ENCODE assay signal across 12 cellular contexts in the genomic region with DNA sequence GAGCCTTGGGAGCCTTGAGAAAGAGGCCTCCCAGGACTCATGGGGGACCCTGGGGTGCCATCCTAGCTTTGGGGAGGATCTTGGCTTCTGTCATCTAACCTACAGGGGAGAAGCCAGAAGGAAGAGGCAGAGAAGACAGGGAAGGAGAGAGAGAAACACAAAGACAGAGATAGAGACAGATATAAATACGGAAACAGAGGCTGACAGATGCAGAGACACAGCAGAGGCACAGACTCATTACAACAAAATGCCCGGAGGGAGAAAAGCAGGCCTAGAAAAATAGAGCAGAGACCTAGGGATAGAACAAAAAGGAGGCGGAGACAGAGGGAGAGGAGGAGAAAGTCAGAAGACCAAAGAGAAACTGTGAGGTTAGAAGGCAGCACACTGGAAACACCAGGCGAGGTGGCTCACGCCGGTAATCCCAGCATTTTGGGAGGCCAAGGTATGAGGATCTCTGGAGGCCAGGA. TPM values are rescaled to one million over a fixed set of nuclear protein-coding genes. Genes with fewer than 3 reads are reported as not detected.
A peak's percentile ranks its signal among the peaks of the same experiment; 100 is the strongest.
DNase-seq lines count a peak whose midpoint lies in the region; ATAC-seq, FAIRE-seq and TF ChIP-seq lines count a peak whose summit lies in the region.
"Had no signal": no experiment of that assay in that cellular context is flagged by ENCODE, and none has a peak within 500 bp of the region (broad histone marks: within the 10 kb centered on the region; RNA-seq: fewer than 3 reads in every experiment).

No MANE protein-coding gene starts in this region.

- H3K36me3 ChIP-seq in liver (ENCODE audit: control insufficient read depth in 4 of 4, insufficient read depth in 3 of 4, low read depth in 1 of 4, low read length in 3 of 4): no peaks in the 10 kb centered on the region
- no peaks in the 10 kb centered on the region for H3K36me3 ChIP-seq in HepG2 (replicated peaks in 1 of 2; ENCODE audit: control insufficient read depth in 1 of 2, insufficient read depth in 2 of 2, low read length in 2 of 2)
- no peaks in the 10 kb centered on the region for H3K36me3 ChIP-seq in endothelial cell of umbilical vein (ENCODE audit: control insufficient read depth in 2 of 2, extremely low read depth in 1 of 2, insufficient read depth in 2 of 2, low read length in 2 of 2)
- H3K36me3 ChIP-seq in vagina: no peaks in the 10 kb centered on the region

- H3K4me3 Mint-ChIP-seq in nephron progenitor cell: no peak overlapping the region

- peaks cover 65% of the 10 kb centered on the region for H3K4me1 Mint-ChIP-seq in nephron progenitor cell

- H3K27me3 ChIP-seq in liver (ENCODE audit: control insufficient read depth in 4 of 4, insufficient read depth in 4 of 4, low read length in 3 of 4) (peaks cover 0 to 4% (median 2%) of the 10 kb centered on the region in 4 donors), HepG2 (ENCODE audit: control insufficient read depth in 1 of 2, insufficient read depth in 2 of 2, low read length in 2 of 2) (peaks cover 4 to 77% of the 10 kb centered on the region in 2 experiments; a peak in 4 of 5 replicates), endothelial cell of umbilical vein (ENCODE audit: control insufficient read depth in 2 of 2, insufficient read depth in 2 of 2, low read length in 2 of 2) (no peaks in the 10 kb centered on the region), vagina (no peaks in the 10 kb centered on the region)

- no peak for FAIRE-seq in HepG2 (lab: Jason Lieb, UNC)
- peak; percentile 38 for FAIRE-seq in endothelial cell of umbilical vein (lab: Jason Lieb, UNC)
- FAIRE-seq: colon had no signal

- CTCF ChIA-PET in HepG2 (lab: Yijun Ruan, JAX; ENCODE audit: low intra/inter-chr PET ratio, low total read pairs) (no interaction called here), endothelial cell of umbilical vein (lab: Charles Lee) (interaction anchor here (1.2 to 8.0 kb wide), 5 partner anchors 14 to 169 kb away, joined by 3 to 312 read pairs (median 3); a partner anchor contains a TSS)

- ATAC-seq in HepG2 (no peak), GM18511 (IDR thresholded peaks at IDR 0.05; ENCODE audit: unreplicated experiment) (no peak)

- intact Hi-C loops in HepG2 (cut with micrococcal nuclease; ENCODE audit: unreplicated experiment): no loop called here
- intact Hi-C loops in endothelial cell of umbilical vein (cut with micrococcal nuclease): loop anchor here (10.0 kb wide), 1 partner anchor 391 kb away; a partner anchor contains a TSS
- intact Hi-C loops in vagina (cut with DNase I): no loop called here

- TF ChIP-seq CTCF in liver (IDR thresholded peaks at IDR 0.05; ENCODE audit: low read depth, low read length, missing input control) (no peak), HepG2 (CRISPR knock-in tag; IDR thresholded peaks at IDR 0.05) (no peak), endothelial cell of umbilical vein (IDR thresholded peaks at IDR 0.05; ENCODE audit: extremely low read depth in 1 of 2, insufficient read depth in 1 of 2, low read depth in 1 of 2, low read length in 2 of 2) (no peak), nephron progenitor cell (IDR thresholded peaks at IDR 0.05) (no peak), vagina (IDR thresholded peaks at IDR 0.05) (no peak)

- H3K27ac Mint-ChIP-seq in nephron progenitor cell: peak overlapping the region; percentile 38

- TF ChIP-seq RAD21 in liver (IDR thresholded peaks at IDR 0.05): no peak
- no peak for TF ChIP-seq RAD21 in HepG2 (CRISPR knock-in tag; IDR thresholded peaks at IDR 0.05)

- no peaks in the 10 kb centered on the region for H3K36me3 Mint-ChIP-seq in nephron progenitor cell (ENCODE audit: low read depth)

- H3K9me3 Mint-ChIP-seq in nephron progenitor cell: no peaks in the 10 kb centered on the region

- H3K79me2 ChIP-seq in HepG2 (ENCODE audit: insufficient read depth, low read length) (no peaks in the 10 kb centered on the region), endothelial cell of umbilical vein (ENCODE audit: control insufficient read depth, insufficient read depth, low read length) (peaks cover 66% of the 10 kb centered on the region)

- TF ChIP-seq POLR2A in HepG2 (IDR thresholded peaks at IDR 0.05; ENCODE audit: insufficient read depth in 1 of 2, low read depth in 2 of 2, low read length in 2 of 2) (no peak), endothelial cell of umbilical vein (IDR thresholded peaks at IDR 0.05; ENCODE audit: low read depth, low read length) (no peak), vagina (IDR thresholded peaks at IDR 0.05) (no peak)

- no peak overlapping the region for H3K4me2 ChIP-seq in HepG2 (ENCODE audit: low read depth, low read length)
- H3K4me2 ChIP-seq in endothelial cell of umbilical vein (ENCODE audit: insufficient read depth, low read length): peak overlapping the region; percentile 96

- BruUV-seq in HepG2 (replicated peaks; lab: Mats Ljungman, UMichigan) (no TSS peak), endothelial cell of umbilical vein (replicated peaks; lab: Mats Ljungman, UMichigan) (no TSS peak)

- peak overlapping the region; percentile 22 to 75 for H3K27ac ChIP-seq in liver (ENCODE audit: low read depth in 1 of 2, low read length in 2 of 2)
- no peak overlapping the region for H3K27ac ChIP-seq in HepG2 (ENCODE audit: extremely low read length, insufficient read depth, low read length)
- H3K27ac ChIP-seq in endothelial cell of umbilical vein (ENCODE audit: insufficient read depth, low read depth, low read length): peak overlapping the region; percentile 95
- peak overlapping the region; percentile 89 for H3K27ac ChIP-seq in vagina

- H3K4me1 ChIP-seq in liver (ENCODE audit: control insufficient read depth in 4 of 4, insufficient read depth in 4 of 4, low read length in 3 of 4) (peaks cover 0 to 29% (median 9%) of the 10 kb centered on the region in 4 donors), HepG2 (ENCODE audit: insufficient read depth, low read length) (peaks cover 28% of the 10 kb centered on the region), endothelial cell of umbilical vein (ENCODE audit: control insufficient read depth, extremely low read depth, insufficient read depth, low read length) (peaks cover 58% of the 10 kb centered on the region), vagina (peaks cover 50% of the 10 kb centered on the region)

- POLR2A ChIA-PET in HepG2 (lab: Yijun Ruan, JAX): no interaction called here
- POLR2A ChIA-PET in endothelial cell of umbilical vein (lab: Charles Lee): no interaction called here

- H2AFZ ChIP-seq in HepG2 (ENCODE audit: low read length) (no peak overlapping the region), endothelial cell of umbilical vein (ENCODE audit: low read depth, low read length) (no peak overlapping the region)

- no peaks in the 10 kb centered on the region for H3K9me1 ChIP-seq in endothelial cell of umbilical vein (replicated peaks; ENCODE audit: control insufficient read depth, extremely low read depth, insufficient read depth, low read length)

- H3K9ac ChIP-seq in liver (ENCODE audit: low read depth in 1 of 2, low read length in 2 of 2) (no peak overlapping the region), HepG2 (ENCODE audit: insufficient read depth, low read depth, low read length) (no peak overlapping the region), endothelial cell of umbilical vein (replicated peaks; ENCODE audit: extremely low read depth, insufficient read depth, low read length) (peak overlapping the region; percentile 84)

- TF ChIP-seq EP300 in HepG2 (IDR thresholded peaks at IDR 0.05; ENCODE audit: low read depth in 2 of 2, low read length in 2 of 2) (no peak), HepG2 (CRISPR knock-in tag; IDR thresholded peaks at IDR 0.05; ENCODE audit: borderline replicate concordance) (no peak)

- dilution Hi-C loops in endothelial cell of umbilical vein (cut with MboI; ENCODE audit: extremely low pct_ligation_motif_present, low sequenced_read_pairs): no loop called here

- in situ Hi-C loops in HepG2 (cut with HindIII; ENCODE audit: extremely low pct_ligation_motif_present, low pct_unique_long_range_greater_than_20kb): no loop called here

- H4K20me1 ChIP-seq in HepG2 (ENCODE audit: insufficient read depth, low read length) (no peaks in the 10 kb centered on the region), endothelial cell of umbilical vein (replicated peaks; ENCODE audit: control insufficient read depth, extremely low read depth, insufficient read depth, low read length) (no peaks in the 10 kb centered on the region)

- no peaks in the 10 kb centered on the region for H3K9me3 ChIP-seq in liver (ENCODE audit: control insufficient read depth in 4 of 4, low read length in 3 of 4)
- no peaks in the 10 kb centered on the region for H3K9me3 ChIP-seq in HepG2 (ENCODE audit: low read length)
- H3K9me3 ChIP-seq in endothelial cell of umbilical vein (replicated peaks; ENCODE audit: control insufficient read depth, insufficient read depth, low read length): no peaks in the 10 kb centered on the region
- no peaks in the 10 kb centered on the region for H3K9me3 ChIP-seq in vagina

- peaks cover 36% of the 10 kb centered on the region for H3K27me3 Mint-ChIP-seq in nephron progenitor cell (ENCODE audit: low read depth, poor library complexity)

- H3K4me3 ChIP-seq in liver (ENCODE audit: low read depth in 1 of 3, low read length in 3 of 3) (no peak overlapping the region), HepG2 (replicated peaks in 1 of 3; ENCODE audit: insufficient read depth in 1 of 3, low read depth in 2 of 3, low read length in 3 of 3) (no peak overlapping the region), endothelial cell of umbilical vein (replicated peaks in 1 of 3; ENCODE audit: insufficient read depth in 1 of 3, low read depth in 1 of 3, low read length in 3 of 3) (peak overlapping the region; percentile 85 to 92 (median 90)), vagina (peak overlapping the region in 1 of 2 donors; percentile 44)

- DNase-seq in HepG2 (ENCODE audit: low spot score) (no peak), endothelial cell of umbilical vein (ENCODE audit: low read depth, low spot score) (no peak), nephron progenitor cell (no peak), vagina (ENCODE audit: extremely low spot score in 2 of 2) (no peak), glomerular visceral epithelial cell (ENCODE audit: extremely low spot score) (no peak), Ammon's horn (ENCODE audit: low spot score) (no peak)
- DNase-seq: activated CD8-positive, alpha-beta memory T cell treated with anti-CD3 and anti-CD28 coated beads, Interleukin-2, amount 50 U/mL, for 48 hours; NCI-H524 had no signal

- 81% methylated on average over 6 of the region's 6 CpGs for WGBS in liver
- WGBS in HepG2 (ENCODE audit: low lambda C conversion rate): 43% methylated on average over 6 of the region's 6 CpGs

RNA-seq across cellular contexts. Expression of a gene that starts 1.9 kb away (rescaled TPM):
- total RNA-seq in liver: 1 to 10 TPM; 2.1 to 4.4 TPM
- 1 to 10 TPM; 3.0 to 3.2 TPM for polyA plus RNA-seq in liver
- total RNA-seq in HepG2 (2016; rRNA removed; fragmentation: Illumina TruSeq; extraction: Trizol): 0.06 and 0.27 TPM in 2 replicates
- not detected in 2 replicates for total RNA-seq in HepG2 (2016; cell fraction: cytosol; rRNA removed; fragmentation: Illumina TruSeq; extraction: Trizol; ENCODE audit: low read depth)
- 0.09 TPM in 1 of 2 replicates, not detected in the other for total RNA-seq in HepG2 (2016; cell fraction: insoluble cytoplasmic fraction; rRNA removed; fragmentation: Illumina TruSeq; extraction: Trizol)
- total RNA-seq in HepG2 (2016; cell fraction: membrane; rRNA removed; fragmentation: Illumina TruSeq; extraction: Trizol): 0.07 TPM in 1 of 2 replicates, not detected in the other
- not detected in 2 replicates for total RNA-seq in HepG2 (2016; cell fraction: nucleus; rRNA removed; fragmentation: Illumina TruSeq; extraction: Trizol)
- polyA plus RNA-seq in HepG2 (2011; rRNA removed): 0.39 and 0.41 TPM in 2 replicates
- polyA plus RNA-seq in HepG2 (2011; cell fraction: cytosol; rRNA removed): 0.12 and 0.20 TPM in 2 replicates
- 1.7 and 2.6 TPM in 2 replicates for polyA plus RNA-seq in HepG2 (2011; cell fraction: nucleus; rRNA removed)
- polyA plus RNA-seq in HepG2 (2012): 0.03 and 0.21 TPM in 2 replicates
- polyA plus RNA-seq in HepG2 (2016; cell fraction: cytosol; fragmentation: Illumina TruSeq; extraction: Trizol; ENCODE audit: low read depth): 0.10 TPM in 1 of 2 replicates, not detected in the other
- polyA plus RNA-seq in HepG2 (2016; cell fraction: insoluble cytoplasmic fraction; fragmentation: Illumina TruSeq; extraction: Trizol; ENCODE audit: low read depth): not detected in 2 replicates
- polyA plus RNA-seq in HepG2 (2016; cell fraction: membrane; fragmentation: Illumina TruSeq; extraction: Trizol; ENCODE audit: low read depth): 0.06 and 0.17 TPM in 2 replicates
- 0.79 and 1.1 TPM in 2 replicates for polyA plus RNA-seq in HepG2 (2016; cell fraction: nucleus; fragmentation: Illumina TruSeq; extraction: Trizol; ENCODE audit: insufficient read depth, low read depth)
- polyA minus RNA-seq in HepG2 (2011; rRNA and poly(A)+ RNA removed; ENCODE audit: low replicate concordance): 0.20 and 0.98 TPM in 2 replicates
- polyA minus RNA-seq in HepG2 (2011; cell fraction: cytosol; rRNA and poly(A)+ RNA removed): not detected in 2 replicates
- polyA minus RNA-seq in HepG2 (2011; cell fraction: nucleus; rRNA and poly(A)+ RNA removed): 0.13 and 0.50 TPM in 2 replicates
- total RNA-seq in endothelial cell of umbilical vein: 88.7 and 90.7 TPM in 2 replicates
- polyA plus RNA-seq in endothelial cell of umbilical vein: 101 and 106 TPM in 2 replicates
- 63.4 and 71.9 TPM in 2 replicates for polyA plus RNA-seq in endothelial cell of umbilical vein (2011; cell fraction: cytosol; rRNA removed)
- polyA plus RNA-seq in endothelial cell of umbilical vein (2011; cell fraction: nucleus; rRNA removed): 345 and 371 TPM in 2 replicates
- 59.2 and 68.7 TPM in 2 replicates for polyA plus RNA-seq in endothelial cell of umbilical vein (2012)
- 61.8 and 69.8 TPM in 2 replicates for polyA minus RNA-seq in endothelial cell of umbilical vein
- polyA minus RNA-seq in endothelial cell of umbilical vein (2011; cell fraction: cytosol; rRNA and poly(A)+ RNA removed): 0.31 TPM
- 62.5 and 69.6 TPM in 2 replicates for polyA minus RNA-seq in endothelial cell of umbilical vein (2011; cell fraction: nucleus; rRNA and poly(A)+ RNA removed)
- 11.5 TPM for total RNA-seq in vagina

RNA-seq across cellular contexts. Expression of a gene that starts 25.0 kb away (rescaled TPM):
- total RNA-seq in liver (not detected), HepG2 (2016; rRNA removed; fragmentation: Illumina TruSeq; extraction: Trizol) (not detected in 2 replicates), endothelial cell of umbilical vein (0.66 and 1.2 TPM in 2 replicates), vagina (not detected)
- polyA plus RNA-seq in liver (under 1 TPM in 1 of 2 donors, not detected in 1; 0.10 TPM), HepG2 (2011; rRNA removed) (not detected in 2 replicates), endothelial cell of umbilical vein (0.33 and 0.35 TPM in 2 replicates)
- total RNA-seq in HepG2 (2016; cell fraction: cytosol; rRNA removed; fragmentation: Illumina TruSeq; extraction: Trizol; ENCODE audit: low read depth): not detected in 2 replicates
- not detected in 2 replicates for total RNA-seq in HepG2 (2016; cell fraction: insoluble cytoplasmic fraction; rRNA removed; fragmentation: Illumina TruSeq; extraction: Trizol)
- not detected in 2 replicates for total RNA-seq in HepG2 (2016; cell fraction: membrane; rRNA removed; fragmentation: Illumina TruSeq; extraction: Trizol)
- not detected in 2 replicates for total RNA-seq in HepG2 (2016; cell fraction: nucleus; rRNA removed; fragmentation: Illumina TruSeq; extraction: Trizol)
- polyA plus RNA-seq in HepG2 (2011; cell fraction: cytosol; rRNA removed): not detected in 2 replicates
- polyA plus RNA-seq in HepG2 (2011; cell fraction: nucleus; rRNA removed): not detected in 2 replicates
- polyA plus RNA-seq in HepG2 (2012): not detected in 2 replicates
- not detected in 2 replicates for polyA plus RNA-seq in HepG2 (2016; cell fraction: cytosol; fragmentation: Illumina TruSeq; extraction: Trizol; ENCODE audit: low read depth)
- polyA plus RNA-seq in HepG2 (2016; cell fraction: insoluble cytoplasmic fraction; fragmentation: Illumina TruSeq; extraction: Trizol; ENCODE audit: low read depth): not detected in 2 replicates
- not detected in 2 replicates for polyA plus RNA-seq in HepG2 (2016; cell fraction: membrane; fragmentation: Illumina TruSeq; extraction: Trizol; ENCODE audit: low read depth)
- polyA plus RNA-seq in HepG2 (2016; cell fraction: nucleus; fragmentation: Illumina TruSeq; extraction: Trizol; ENCODE audit: insufficient read depth, low read depth): not detected in 2 replicates
- polyA minus RNA-seq in HepG2 (2011; rRNA and poly(A)+ RNA removed; ENCODE audit: low replicate concordance): not detected in 2 replicates
- polyA minus RNA-seq in HepG2 (2011; cell fraction: cytosol; rRNA and poly(A)+ RNA removed): not detected in 2 replicates
- not detected in 2 replicates for polyA minus RNA-seq in HepG2 (2011; cell fraction: nucleus; rRNA and poly(A)+ RNA removed)
- polyA plus RNA-seq in endothelial cell of umbilical vein (2011; cell fraction: cytosol; rRNA removed): 0.06 and 0.13 TPM in 2 replicates
- polyA plus RNA-seq in endothelial cell of umbilical vein (2011; cell fraction: nucleus; rRNA removed): 2.0 and 2.6 TPM in 2 replicates
- polyA plus RNA-seq in endothelial cell of umbilical vein (2012): 0.46 and 0.51 TPM in 2 replicates
- polyA minus RNA-seq in endothelial cell of umbilical vein: 0.28 and 0.36 TPM in 2 replicates
- not detected for polyA minus RNA-seq in endothelial cell of umbilical vein (2011; cell fraction: cytosol; rRNA and poly(A)+ RNA removed)
- 0.63 TPM in 1 of 2 replicates, not detected in the other for polyA minus RNA-seq in endothelial cell of umbilical vein (2011; cell fraction: nucleus; rRNA and poly(A)+ RNA removed)
- total RNA-seq: T-helper 1 cell treated with Interleukin-12 subunit alpha and Interleukin-12 subunit beta and Interleukin-4 antibody, amounts not matched to agents 30 ng/mL and 1 ng/mL, for 36 hours had no signal

RNA-seq across cellular contexts. Expression of a gene that starts 34.8 kb away (rescaled TPM):
- under 1 TPM; 0.14 to 0.17 TPM for total RNA-seq in liver
- polyA plus RNA-seq in liver: under 1 TPM; 0.13 to 0.14 TPM
- total RNA-seq in HepG2 (2016; rRNA removed; fragmentation: Illumina TruSeq; extraction: Trizol): not detected in 2 replicates
- total RNA-seq in HepG2 (2016; cell fraction: cytosol; rRNA removed; fragmentation: Illumina TruSeq; extraction: Trizol; ENCODE audit: low read depth): not detected in 2 replicates
- not detected in 2 replicates for total RNA-seq in HepG2 (2016; cell fraction: insoluble cytoplasmic fraction; rRNA removed; fragmentation: Illumina TruSeq; extraction: Trizol)
- total RNA-seq in HepG2 (2016; cell fraction: membrane; rRNA removed; fragmentation: Illumina TruSeq; extraction: Trizol): not detected in 2 replicates
- not detected in 2 replicates for total RNA-seq in HepG2 (2016; cell fraction: nucleus; rRNA removed; fragmentation: Illumina TruSeq; extraction: Trizol)
- polyA plus RNA-seq in HepG2 (2011; rRNA removed): not detected in 2 replicates
- polyA plus RNA-seq in HepG2 (2011; cell fraction: cytosol; rRNA removed): not detected in 2 replicates
- polyA plus RNA-seq in HepG2 (2011; cell fraction: nucleus; rRNA removed): not detected in 2 replicates
- not detected in 2 replicates for polyA plus RNA-seq in HepG2 (2012)
- not detected in 2 replicates for polyA plus RNA-seq in HepG2 (2016; cell fraction: cytosol; fragmentation: Illumina TruSeq; extraction: Trizol; ENCODE audit: low read depth)
- polyA plus RNA-seq in HepG2 (2016; cell fraction: insoluble cytoplasmic fraction; fragmentation: Illumina TruSeq; extraction: Trizol; ENCODE audit: low read depth): not detected in 2 replicates
- polyA plus RNA-seq in HepG2 (2016; cell fraction: membrane; fragmentation: Illumina TruSeq; extraction: Trizol; ENCODE audit: low read depth): not detected in 2 replicates
- polyA plus RNA-seq in HepG2 (2016; cell fraction: nucleus; fragmentation: Illumina TruSeq; extraction: Trizol; ENCODE audit: insufficient read depth, low read depth): not detected in 2 replicates
- polyA minus RNA-seq in HepG2 (2011; rRNA and poly(A)+ RNA removed; ENCODE audit: low replicate concordance): 0.08 and 0.19 TPM in 2 replicates
- not detected in 2 replicates for polyA minus RNA-seq in HepG2 (2011; cell fraction: cytosol; rRNA and poly(A)+ RNA removed)
- polyA minus RNA-seq in HepG2 (2011; cell fraction: nucleus; rRNA and poly(A)+ RNA removed): not detected in 2 replicates
- not detected in 2 replicates for total RNA-seq in endothelial cell of umbilical vein
- polyA plus RNA-seq in endothelial cell of umbilical vein: 0.07 TPM in 1 of 2 replicates, not detected in the other
- 0.03 TPM in 1 of 2 replicates, not detected in the other for polyA plus RNA-seq in endothelial cell of umbilical vein (2011; cell fraction: cytosol; rRNA removed)
- 0.07 and 0.11 TPM in 2 replicates for polyA plus RNA-seq in endothelial cell of umbilical vein (2011; cell fraction: nucleus; rRNA removed)
- not detected in 2 replicates for polyA plus RNA-seq in endothelial cell of umbilical vein (2012)
- 0.34 TPM in 1 of 2 replicates, not detected in the other for polyA minus RNA-seq in endothelial cell of umbilical vein
- polyA minus RNA-seq in endothelial cell of umbilical vein (2011; cell fraction: cytosol; rRNA and poly(A)+ RNA removed): not detected
- not detected in 2 replicates for polyA minus RNA-seq in endothelial cell of umbilical vein (2011; cell fraction: nucleus; rRNA and poly(A)+ RNA removed)
- total RNA-seq in vagina: 2.9 TPM

RNA-seq across cellular contexts. Expression of a gene that starts 36.5 kb away (rescaled TPM):
- total RNA-seq in liver (not detected), HepG2 (2016; rRNA removed; fragmentation: Illumina TruSeq; extraction: Trizol) (not detected in 2 replicates), endothelial cell of umbilical vein (not detected in 2 replicates), vagina (not detected)
- polyA plus RNA-seq in liver (under 1 TPM in 1 of 2 donors, not detected in 1; 0.01 TPM), HepG2 (2011; rRNA removed) (not detected in 2 replicates), endothelial cell of umbilical vein (not detected in 2 replicates)
- not detected in 2 replicates for total RNA-seq in HepG2 (2016; cell fraction: cytosol; rRNA removed; fragmentation: Illumina TruSeq; extraction: Trizol; ENCODE audit: low read depth)
- not detected in 2 replicates for total RNA-seq in HepG2 (2016; cell fraction: insoluble cytoplasmic fraction; rRNA removed; fragmentation: Illumina TruSeq; extraction: Trizol)
- not detected in 2 replicates for total RNA-seq in HepG2 (2016; cell fraction: membrane; rRNA removed; fragmentation: Illumina TruSeq; extraction: Trizol)
- total RNA-seq in HepG2 (2016; cell fraction: nucleus; rRNA removed; fragmentation: Illumina TruSeq; extraction: Trizol): not detected in 2 replicates
- not detected in 2 replicates for polyA plus RNA-seq in HepG2 (2011; cell fraction: cytosol; rRNA removed)
- polyA plus RNA-seq in HepG2 (2011; cell fraction: nucleus; rRNA removed): not detected in 2 replicates
- not detected in 2 replicates for polyA plus RNA-seq in HepG2 (2012)
- polyA plus RNA-seq in HepG2 (2016; cell fraction: cytosol; fragmentation: Illumina TruSeq; extraction: Trizol; ENCODE audit: low read depth): not detected in 2 replicates
- not detected in 2 replicates for polyA plus RNA-seq in HepG2 (2016; cell fraction: insoluble cytoplasmic fraction; fragmentation: Illumina TruSeq; extraction: Trizol; ENCODE audit: low read depth)
- polyA plus RNA-seq in HepG2 (2016; cell fraction: membrane; fragmentation: Illumina TruSeq; extraction: Trizol; ENCODE audit: low read depth): not detected in 2 replicates
- not detected in 2 replicates for polyA plus RNA-seq in HepG2 (2016; cell fraction: nucleus; fragmentation: Illumina TruSeq; extraction: Trizol; ENCODE audit: insufficient read depth, low read depth)
- polyA minus RNA-seq in HepG2 (2011; rRNA and poly(A)+ RNA removed; ENCODE audit: low replicate concordance): not detected in 2 replicates
- polyA minus RNA-seq in HepG2 (2011; cell fraction: cytosol; rRNA and poly(A)+ RNA removed): not detected in 2 replicates
- polyA minus RNA-seq in HepG2 (2011; cell fraction: nucleus; rRNA and poly(A)+ RNA removed): not detected in 2 replicates
- not detected in 2 replicates for polyA plus RNA-seq in endothelial cell of umbilical vein (2011; cell fraction: cytosol; rRNA removed)
- polyA plus RNA-seq in endothelial cell of umbilical vein (2011; cell fraction: nucleus; rRNA removed): not detected in 2 replicates
- polyA plus RNA-seq in endothelial cell of umbilical vein (2012): not detected in 2 replicates
- polyA minus RNA-seq in endothelial cell of umbilical vein: not detected in 2 replicates
- polyA minus RNA-seq in endothelial cell of umbilical vein (2011; cell fraction: cytosol; rRNA and poly(A)+ RNA removed): not detected
- not detected in 2 replicates for polyA minus RNA-seq in endothelial cell of umbilical vein (2011; cell fraction: nucleus; rRNA and poly(A)+ RNA removed)

Comparison
In these comparisons a context has a peak if more than half of its experiments do, and no peak if none do; other contexts are left out.
1. H3K4me3 ChIP-seq: peak in endothelial cell of umbilical vein (3 of 3); none in liver (0 of 3) and HepG2 (0 of 3).